ENCODE assay signal across 29 cellular contexts in the genomic region with DNA sequence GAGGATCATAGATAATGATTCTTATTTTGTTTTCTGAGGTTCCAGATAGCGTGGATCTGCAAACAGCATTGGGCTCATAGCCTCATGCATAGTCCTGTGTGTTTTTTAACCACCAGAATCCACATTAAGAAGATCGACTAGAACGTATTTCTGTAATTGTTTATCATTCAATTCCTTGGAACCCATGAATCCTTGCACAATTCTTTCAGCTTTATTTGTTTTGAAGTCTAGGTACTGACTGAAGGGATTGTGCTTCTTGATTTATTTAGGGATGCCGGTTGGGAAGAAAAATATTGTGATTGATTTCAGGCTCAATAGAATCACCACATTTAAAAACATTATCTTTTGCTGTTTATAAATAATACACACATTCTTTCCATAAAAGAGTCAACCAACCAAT.
"Had no signal": no experiment of that assay in that cellular context is flagged by ENCODE, and none has a peak within 500 bp of the region (broad histone marks: within the 10 kb centered on the region; RNA-seq: fewer than 3 reads in every experiment).

No MANE protein-coding gene starts in this region.

- H3K9me3 ChIP-seq: neutrophil, pancreas, psoas muscle, right lobe of liver, sigmoid colon, suprapubic skin, testis, tibial artery, transverse colon, upper lobe of right lung, uterus had no signal

- H3K36me3 Mint-ChIP-seq: stimulated activated memory B cell treated with anti-CD40 and anti-IgM and Interleukin-4, amounts not matched to agents 10 μg/mL and 1 μg/mL and 100 μg/mL, for 72 hours; type B pancreatic cell had no signal

- H3K9me3 Mint-ChIP-seq: nephron progenitor cell, neural crest cell, type B pancreatic cell had no signal

- H3K27ac Mint-ChIP-seq: naive thymus-derived CD8-positive, alpha-beta T cell; natural killer cell treated with Interleukin-12 subunit alpha and Interleukin-12 subunit beta and Interleukin-15 and Interleukin-18, amount 100 ng/mL, for 72 hours; nephron progenitor cell; progenitor cell of endocrine pancreas; stimulated activated memory B cell treated with anti-CD40 and anti-IgM and Interleukin-4, amounts not matched to agents 10 μg/mL and 1 μg/mL and 100 μg/mL, for 72 hours; stimulated activated naive CD8-positive, alpha-beta T cell treated with anti-CD3 and anti-CD28 coated beads, Interleukin-15, amount 100 ng/mL, for 72 hours; type B pancreatic cell had no signal

- H3K4me1 ChIP-seq: pancreas, psoas muscle, right lobe of liver, sigmoid colon, suprapubic skin, testis, tibial artery, transverse colon, upper lobe of right lung, uterus had no signal

- H3K4me1 Mint-ChIP-seq: naive thymus-derived CD8-positive, alpha-beta T cell; nephron progenitor cell; neural crest cell; stimulated activated memory B cell treated with anti-CD40 and anti-IgM and Interleukin-4, amounts not matched to agents 10 μg/mL and 1 μg/mL and 100 μg/mL, for 72 hours; stimulated activated naive CD8-positive, alpha-beta T cell treated with anti-CD3 and anti-CD28 coated beads, Interleukin-15, amount 100 ng/mL, for 72 hours had no signal

- DNase-seq: naive thymus-derived CD8-positive, alpha-beta T cell; nephron progenitor cell; nucleus accumbens; pancreas; posterior cingulate gyrus; psoas muscle; right cardiac atrium; right lobe of liver; sigmoid colon; stimulated activated CD4-positive, alpha-beta T cell treated with anti-CD3 and anti-CD28 coated beads, Interleukin-15, amount 100 ng/mL, for 24 hours; stimulated activated CD4-positive, alpha-beta T cell treated with anti-CD3 and anti-CD28 coated beads, Interleukin-2, amount 100 ng/mL, for 24 hours; stimulated activated CD4-positive, alpha-beta T cell treated with anti-CD3 and anti-CD28 coated beads, Interleukin-2, amount 100 ng/mL, for 48 hours; stimulated activated CD4-positive, alpha-beta T cell treated with anti-CD3 and anti-CD28 coated beads, Interleukin-4, amount 100 ng/mL, for 24 hours; stimulated activated naive CD4-positive, alpha-beta T cell; stimulated activated naive CD8-positive, alpha-beta T cell treated with anti-CD3 and anti-CD28 coated beads, Interleukin-15, amount 100 ng/mL, for 72 hours; stimulated activated naive CD8-positive, alpha-beta T cell treated with anti-CD3 and anti-CD28 coated beads, Interleukin-15, Interleukin-2, amounts not matched to agents 100 U/mL and 50 U/mL, for 24 hours; substantia nigra; testis; tibial artery; transverse colon; upper lobe of right lung; uterus had no signal

- H3K36me3 ChIP-seq: neutrophil, pancreas, right lobe of liver, sigmoid colon, suprapubic skin, tibial artery, transverse colon, upper lobe of right lung, uterus had no signal

- H3K4me3 Mint-ChIP-seq: naive thymus-derived CD8-positive, alpha-beta T cell; natural killer cell treated with Interleukin-12 subunit alpha and Interleukin-12 subunit beta and Interleukin-15 and Interleukin-18, amount 100 ng/mL, for 72 hours; nephron progenitor cell; neural crest cell; stimulated activated memory B cell treated with anti-CD40 and anti-IgM and Interleukin-4, amounts not matched to agents 10 μg/mL and 1 μg/mL and 100 μg/mL, for 72 hours; stimulated activated naive CD8-positive, alpha-beta T cell treated with anti-CD3 and anti-CD28 coated beads, Interleukin-15, amount 100 ng/mL, for 72 hours; type B pancreatic cell had no signal

- H3K27me3 ChIP-seq: neutrophil, pancreas, right lobe of liver, sigmoid colon, suprapubic skin, testis, tibial artery, transverse colon, upper lobe of right lung, uterus had no signal

- H3K4me3 ChIP-seq: pancreas, psoas muscle, right lobe of liver, sigmoid colon, suprapubic skin, testis, tibial artery, transverse colon, upper lobe of right lung, uterus had no signal

- H3K27me3 Mint-ChIP-seq: naive thymus-derived CD8-positive, alpha-beta T cell; natural killer cell treated with Interleukin-12 subunit alpha and Interleukin-12 subunit beta and Interleukin-15 and Interleukin-18, amount 100 ng/mL, for 72 hours; progenitor cell of endocrine pancreas; stimulated activated memory B cell treated with anti-CD40 and anti-IgM and Interleukin-4, amounts not matched to agents 10 μg/mL and 1 μg/mL and 100 μg/mL, for 72 hours; stimulated activated naive CD8-positive, alpha-beta T cell treated with anti-CD3 and anti-CD28 coated beads, Interleukin-15, amount 100 ng/mL, for 72 hours; type B pancreatic cell had no signal

- H3K27ac ChIP-seq: neutrophil, pancreas, psoas muscle, right lobe of liver, sigmoid colon, suprapubic skin, testis, tibial artery, transverse colon, upper lobe of right lung, uterus had no signal

- ATAC-seq: naive thymus-derived CD8-positive, alpha-beta T cell; natural killer cell treated with Interleukin-12 subunit alpha and Interleukin-12 subunit beta and Interleukin-15 and Interleukin-18, amount 100 ng/mL, for 72 hours; pancreas; psoas muscle; right cardiac atrium; right lobe of liver; stimulated activated memory B cell treated with anti-CD40 and anti-IgM and Interleukin-4, amounts not matched to agents 10 μg/mL and 1 μg/mL and 100 μg/mL, for 72 hours; stimulated activated naive CD8-positive, alpha-beta T cell treated with anti-CD3 and anti-CD28 coated beads, Interleukin-15, amount 100 ng/mL, for 72 hours; stimulated activated naive CD8-positive, alpha-beta T cell treated with anti-CD3 and anti-CD28 coated beads, Interleukin-15, Interleukin-2, amounts not matched to agents 100 U/mL and 50 U/mL, for 24 hours; upper lobe of right lung had no signal
